In genomic region chr9:122281368-122281767, GRCh38 we compare ENCODE assay signal across 25 cellular contexts. TPM values are rescaled to one million over a fixed set of nuclear protein-coding genes. Genes with fewer than 3 reads are reported as not detected.
"Had no signal": no experiment of that assay in that cellular context is flagged by ENCODE, and none has a peak within 500 bp of the region (broad histone marks: within the 10 kb centered on the region; RNA-seq: fewer than 3 reads in every experiment).

No MANE protein-coding gene starts in this region.

- H3K9ac ChIP-seq: parathyroid adenoma had no signal

- H3K4me1 ChIP-seq: ascending aorta, parathyroid adenoma, testis, upper lobe of right lung had no signal

- H3K27ac Mint-ChIP-seq: activated CD4-positive, alpha-beta T cell treated with anti-CD3 and anti-CD28 coated beads, Interleukin-2, amount 10 ng/mL, durations not matched to agents 24 days and 14 days; activated CD8-positive, alpha-beta T cell treated with anti-CD3 and anti-CD28 coated beads, Interleukin-2, amount 10 ng/mL, durations not matched to agents 7 days and 5 days; activated T-cell treated with anti-CD3 and anti-CD28 coated beads, Interleukin-2, amount 50 U/mL, for 24 hours; dendritic cell treated with granulocyte-macrophage colony-stimulating factor and Interleukin-4, amounts not matched to agents 40 ng/mL and 50 ng/mL, for 4 days; naive B cell; stimulated activated memory B cell treated with anti-CD40 and anti-IgM and Interleukin-4, amounts not matched to agents 10 μg/mL and 1 μg/mL and 100 μg/mL, for 72 hours had no signal

- H3K9me3 Mint-ChIP-seq: stimulated activated memory B cell treated with anti-CD40 and anti-IgM and Interleukin-4, amounts not matched to agents 10 μg/mL and 1 μg/mL and 100 μg/mL, for 72 hours had no signal

- DNase-seq: activated CD4-positive, alpha-beta T cell treated with anti-CD3 and anti-CD28 coated beads, Interleukin-2, amount 10 ng/mL, durations not matched to agents 24 days and 14 days; activated CD8-positive, alpha-beta T cell treated with anti-CD3 and anti-CD28 coated beads, Interleukin-2, amount 10 ng/mL, durations not matched to agents 7 days and 5 days; activated effector memory CD4-positive, alpha-beta T cell treated with anti-CD3 and anti-CD28 coated beads, Interleukin-2, amount 50 U/mL, for 16 hours; activated naive CD4-positive, alpha-beta T cell treated with anti-CD3 and anti-CD28 coated beads, Interleukin-2, amount 50 U/mL, for 16 hours; activated T-cell treated with anti-CD3 and anti-CD28 coated beads, Interleukin-2, amount 50 U/mL, for 24 hours; cerebellar nuclear complex; effector memory CD4-positive, alpha-beta T cell; foreskin keratinocyte; hypothalamus; mesenchymal stem cell; mucosa of descending colon; naive B cell; spleen; stimulated activated CD4-positive, alpha-beta T cell treated with anti-CD3 and anti-CD28 coated beads, Interleukin-4, amount 100 ng/mL, for 4 hours; T1000; testis; upper lobe of right lung had no signal

- H3K4me3 ChIP-seq: ascending aorta, mucosa of descending colon, spleen, testis, upper lobe of right lung had no signal

- ATAC-seq: activated CD8-positive, alpha-beta T cell treated with anti-CD3 and anti-CD28 coated beads, Interleukin-2, amount 10 ng/mL, durations not matched to agents 7 days and 5 days; foreskin keratinocyte; mucosa of descending colon; stimulated activated memory B cell treated with anti-CD40 and anti-IgM and Interleukin-4, amounts not matched to agents 10 μg/mL and 1 μg/mL and 100 μg/mL, for 72 hours; upper lobe of right lung had no signal

- H3K27me3 ChIP-seq: ascending aorta, foreskin keratinocyte, neutrophil, spleen, testis, upper lobe of right lung had no signal

- FAIRE-seq: keratinocyte had no signal

- H2AFZ ChIP-seq: parathyroid adenoma had no signal

- H3K27me3 Mint-ChIP-seq: activated CD4-positive, alpha-beta T cell treated with anti-CD3 and anti-CD28 coated beads, Interleukin-2, amount 10 ng/mL, durations not matched to agents 24 days and 14 days; activated T-cell treated with anti-CD3 and anti-CD28 coated beads, Interleukin-2, amount 50 U/mL, for 24 hours; dendritic cell treated with granulocyte-macrophage colony-stimulating factor and Interleukin-4, amounts not matched to agents 40 ng/mL and 50 ng/mL, for 4 days; naive B cell; stimulated activated memory B cell treated with anti-CD40 and anti-IgM and Interleukin-4, amounts not matched to agents 10 μg/mL and 1 μg/mL and 100 μg/mL, for 72 hours had no signal

- H3K4me3 Mint-ChIP-seq: activated CD4-positive, alpha-beta T cell treated with anti-CD3 and anti-CD28 coated beads, Interleukin-2, amount 10 ng/mL, durations not matched to agents 24 days and 14 days; activated CD8-positive, alpha-beta T cell treated with anti-CD3 and anti-CD28 coated beads, Interleukin-2, amount 10 ng/mL, durations not matched to agents 7 days and 5 days; activated T-cell treated with anti-CD3 and anti-CD28 coated beads, Interleukin-2, amount 50 U/mL, for 24 hours; dendritic cell treated with granulocyte-macrophage colony-stimulating factor and Interleukin-4, amounts not matched to agents 40 ng/mL and 50 ng/mL, for 4 days; naive B cell; stimulated activated memory B cell treated with anti-CD40 and anti-IgM and Interleukin-4, amounts not matched to agents 10 μg/mL and 1 μg/mL and 100 μg/mL, for 72 hours had no signal

- H3K4me1 Mint-ChIP-seq: activated CD4-positive, alpha-beta T cell treated with anti-CD3 and anti-CD28 coated beads, Interleukin-2, amount 10 ng/mL, durations not matched to agents 24 days and 14 days had no signal

- H3K9me3 ChIP-seq: neutrophil, testis, upper lobe of right lung had no signal

- H3K27ac ChIP-seq: ascending aorta, epithelial cell of prostate, foreskin keratinocyte, neutrophil, parathyroid adenoma, spleen, testis, upper lobe of right lung had no signal

RNA-seq across cellular contexts. Expression of gene LHX6, which starts 52.6 kb away (rescaled TPM):
- total RNA-seq: activated CD4-positive, alpha-beta T cell treated with anti-CD3 and anti-CD28 coated beads, Interleukin-2, amount 10 ng/mL, durations not matched to agents 24 days and 14 days; activated CD8-positive, alpha-beta T cell treated with anti-CD3 and anti-CD28 coated beads, Interleukin-2, amount 10 ng/mL, durations not matched to agents 7 days and 5 days; T-helper 1 cell treated with Interleukin-12 subunit alpha and Interleukin-12 subunit beta and Interleukin-4 antibody, amounts not matched to agents 30 ng/mL and 1 ng/mL, for 36 hours had no signal
